In genomic region chr7:12328888-12329770, GRCh38 we compare ENCODE assay signal across 1 cellular context.
TF ChIP-seq lines count a peak whose summit lies in the region.

No MANE protein-coding gene starts in this region.

TF ChIP-seq in H1, 55 proteins besides CTCF, POLR2A, EP300 and RAD21:
- TF ChIP-seq SUZ12 (IDR thresholded peaks at IDR 0.05; ENCODE audit: low read length) (no peak), NRF1 (IDR thresholded peaks at IDR 0.05; ENCODE audit: low read depth, low read length) (no peak), MAX (IDR thresholded peaks at IDR 0.05) (peak; percentile 76), USF2 (IDR thresholded peaks at IDR 0.05; ENCODE audit: low read length) (no peak), CHD7 (IDR thresholded peaks at IDR 0.05; ENCODE audit: insufficient replicate concordance, low read length) (peak; percentile 96), CTBP2 (IDR thresholded peaks at IDR 0.05; ENCODE audit: borderline replicate concordance, insufficient read depth, insufficient read length, low read length) (no peak), NANOG (IDR thresholded peaks at IDR 0.05; ENCODE audit: insufficient read depth, low read depth, low read length, poor library complexity, severe bottlenecking) (peak; percentile 33), RNF2 (IDR thresholded peaks at IDR 0.05; ENCODE audit: borderline replicate concordance, low read depth, low read length, missing control alignments, poor library complexity, severe bottlenecking) (no peak), BRCA1 (IDR thresholded peaks at IDR 0.05; ENCODE audit: low read depth, low read length) (no peak), SP1 (IDR thresholded peaks at IDR 0.05; ENCODE audit: low read depth, low read length) (peak; percentile 51; the same call in 1 of the 2 replicates), SIX5 (IDR thresholded peaks at IDR 0.05; ENCODE audit: low read depth, low read length) (no peak), SP2 (IDR thresholded peaks at IDR 0.05; ENCODE audit: low read length) (no peak), TAF7 (optimal IDR thresholded peaks at IDR 0.05; ENCODE audit: borderline replicate concordance, low read depth, low read length) (no peak), SIN3A (conservative IDR thresholded peaks at IDR 0.05 in 1 of 2, IDR thresholded peaks at IDR 0.05 in 1 of 2; ENCODE audit: low read depth in 1 of 2, low read length in 2 of 2) (no peak), E2F6 (IDR thresholded peaks at IDR 0.05) (peak; percentile 53; the same call in 1 of the 2 replicates), SP4 (IDR thresholded peaks at IDR 0.05; ENCODE audit: low read length) (no peak), ATF2 (IDR thresholded peaks at IDR 0.05; ENCODE audit: low read length) (0 out of 2 replicates have a peak, but pooled peaks have one; percentile 34), GABPA (IDR thresholded peaks at IDR 0.05; ENCODE audit: borderline replicate concordance, insufficient read depth, low read length) (no peak), RBBP5 (IDR thresholded peaks at IDR 0.05; ENCODE audit: borderline replicate concordance, low read depth, low read length) (no peak), POU5F1 (IDR thresholded peaks at IDR 0.05; ENCODE audit: low read depth, low read length) (peak; percentile 71; the same call in 1 of the 2 replicates), JUN (IDR thresholded peaks at IDR 0.05; ENCODE audit: low read depth, low read length) (no peak), SRF (IDR thresholded peaks at IDR 0.05; ENCODE audit: low read depth, low read length) (no peak), JUND (IDR thresholded peaks at IDR 0.05; ENCODE audit: low read length) (0 out of 2 replicates have a peak, but pooled peaks have one; percentile 29)
